In genomic region chr16:5034167-5034523, GRCh38 we compare ENCODE assay signal across 8 cellular contexts. TPM values are rescaled to one million over a fixed set of nuclear protein-coding genes. Genes with fewer than 3 reads are reported as not detected.
A peak's percentile ranks its signal among the peaks of the same experiment; 100 is the strongest.
DNase-seq lines count a peak whose midpoint lies in the region; ATAC-seq, FAIRE-seq and TF ChIP-seq lines count a peak whose summit lies in the region.

No MANE protein-coding gene starts in this region.

- H3K4me2 ChIP-seq in skeletal muscle satellite cell (ENCODE audit: low read length) = peak overlapping the region; percentile 94

- ATAC-seq in foreskin keratinocyte = no peak

- TF ChIP-seq CTCF in WERI-Rb-1 (IDR thresholded peaks at IDR 0.05; ENCODE audit: low read depth, low read length) = no peak
- no peak for TF ChIP-seq CTCF in foreskin keratinocyte (conservative IDR thresholded peaks at IDR 0.05)
- no peak for TF ChIP-seq CTCF in GM10266 (IDR thresholded peaks at IDR 0.05; ENCODE audit: control insufficient read depth, insufficient read depth, low read depth, missing control alignments)

- DNase-seq in GM12892 (ENCODE audit: insufficient read length) = no peak
- DNase-seq in WERI-Rb-1 = no peak
- no peak for DNase-seq in foreskin keratinocyte
- DNase-seq in stimulated activated naive CD4-positive, alpha-beta T cell treated with Interleukin-2 at 50 U/mL for 16 hours (lab: John Stamatoyannopoulos, UW) = no peak
- DNase-seq in GM10266 (ENCODE audit: extremely low spot score) = no peak
- no peak for DNase-seq in NCI-H748 treated with DMSO at 0.1 percent for 48 hours (lab: John Stamatoyannopoulos, UW)
- DNase-seq in stimulated activated CD4-positive, alpha-beta T cell treated with anti-CD3 and anti-CD28 coated beads, Interleukin-4, amount 100 ng/mL, for 24 hours = no peak

- no peak for TF ChIP-seq POLR2A in GM12892 (IDR thresholded peaks at IDR 0.05; ENCODE audit: low read depth, low read length)

- no peaks in the 10 kb centered on the region for H3K27me3 ChIP-seq in WERI-Rb-1 (ENCODE audit: insufficient read depth, low read depth, severe bottlenecking)
- H3K27me3 ChIP-seq in foreskin keratinocyte = no peaks in the 10 kb centered on the region
- no peaks in the 10 kb centered on the region for H3K27me3 ChIP-seq in skeletal muscle satellite cell (ENCODE audit: control insufficient read depth, insufficient read depth, low read length)

- H3K9me3 ChIP-seq in WERI-Rb-1 (ENCODE audit: severe bottlenecking) = no peaks in the 10 kb centered on the region
- H3K9me3 ChIP-seq in skeletal muscle satellite cell (replicated peaks; ENCODE audit: low read length) = no peaks in the 10 kb centered on the region

- H3K36me3 ChIP-seq in WERI-Rb-1 (no peaks in the 10 kb centered on the region), skeletal muscle satellite cell (ENCODE audit: insufficient read depth, low read length) (no peaks in the 10 kb centered on the region)

- H3K4me3 ChIP-seq in WERI-Rb-1 (ENCODE audit: low read depth, low read length) = peak overlapping the region; percentile 72
- H3K4me3 ChIP-seq in skeletal muscle satellite cell (ENCODE audit: low read length) = peak overlapping the region; percentile 91

- H3K4me1 ChIP-seq in foreskin keratinocyte (no peaks in the 10 kb centered on the region), skeletal muscle satellite cell (ENCODE audit: control insufficient read depth, insufficient read depth, low read length) (peaks cover 15% of the 10 kb centered on the region)

- peak overlapping the region; percentile 83 for H3K9ac ChIP-seq in skeletal muscle satellite cell (ENCODE audit: low read depth, low read length)

- FAIRE-seq in GM12892 (lab: Jason Lieb, UNC) = peak; percentile 14

- H3K27ac ChIP-seq in WERI-Rb-1 (peak overlapping the region; percentile 55; the same call in 1 of the 2 replicates), foreskin keratinocyte (peak overlapping the region; percentile 1)

RNA-seq across cellular contexts. Expression of gene NAGPA, which starts 0.4 kb away (rescaled TPM):
- 4.3 TPM for polyA plus RNA-seq in GM12892 (2012; ENCODE audit: missing spikeins)
- 11.0 and 12.3 TPM in 2 replicates for total RNA-seq in foreskin keratinocyte
- 10.9 and 11.0 TPM in 2 replicates for polyA plus RNA-seq in foreskin keratinocyte
- 11.8 and 16.0 TPM in 2 replicates for total RNA-seq in skeletal muscle satellite cell (2012; rRNA removed)

RNA-seq across cellular contexts. Expression of gene C16orf89, which starts 31.6 kb away (rescaled TPM):
- 0.23 TPM for polyA plus RNA-seq in GM12892 (2012; ENCODE audit: missing spikeins)
- not detected in 2 replicates for total RNA-seq in foreskin keratinocyte
- not detected in 2 replicates for polyA plus RNA-seq in foreskin keratinocyte
- total RNA-seq in skeletal muscle satellite cell (2012; rRNA removed) = 0.22 TPM in 1 of 2 replicates, not detected in the other

RNA-seq across cellular contexts. Expression of gene ALG1, which starts 37.5 kb away (rescaled TPM):
- polyA plus RNA-seq in GM12892 (2012; ENCODE audit: missing spikeins) = 8.6 TPM
- 23.4 and 24.0 TPM in 2 replicates for total RNA-seq in foreskin keratinocyte
- polyA plus RNA-seq in foreskin keratinocyte = 24.1 and 25.2 TPM in 2 replicates
- 27.4 and 34.1 TPM in 2 replicates for total RNA-seq in skeletal muscle satellite cell (2012; rRNA removed)
